Comparison of ENCODE assay signal across 28 cellular contexts in genomic region chr19:52451241-52451640, GRCh38. TPM values are rescaled to one million over a fixed set of nuclear protein-coding genes. Genes with fewer than 3 reads are reported as not detected.
"Had no signal": no experiment of that assay in that cellular context is flagged by ENCODE, and none has a peak within 500 bp of the region (broad histone marks: within the 10 kb centered on the region; RNA-seq: fewer than 3 reads in every experiment).

No MANE protein-coding gene starts in this region.

- H3K27me3 ChIP-seq: ovary, right atrium auricular region, tibial artery had no signal

- FAIRE-seq: TTC549, urothelium cell line had no signal

- H3K27ac ChIP-seq: heart left ventricle, ovary, prostate gland, right atrium auricular region, tibial artery, WERI-Rb-1 had no signal

- H3K27ac Mint-ChIP-seq: activated CD8-positive, alpha-beta T cell treated with anti-CD3 and anti-CD28 coated beads, Interleukin-2, amount 10 ng/mL, durations not matched to agents 7 days and 5 days; activated naive CD8-positive, alpha-beta T cell treated with anti-CD3 and anti-CD28 coated beads, Interleukin-2, amount 10 ng/mL, durations not matched to agents 7 days and 5 days; endodermal cell; naive thymus-derived CD4-positive, alpha-beta T cell; stimulated activated naive CD8-positive, alpha-beta T cell treated with anti-CD3 and anti-CD28 coated beads, Interleukin-15, Interleukin-2, amounts not matched to agents 100 ng/mL and 50 ng/mL, for 24 hours had no signal

- H3K36me3 ChIP-seq: ovary, prostate gland had no signal

- H3K4me1 ChIP-seq: prostate gland had no signal

- DNase-seq: activated CD4-positive, alpha-beta T cell treated with anti-CD3 and anti-CD28 coated beads, Interleukin-2, amount 50 U/mL, for 1 hour; activated CD4-positive, CD25-positive, alpha-beta regulatory T cell treated with anti-CD3 and anti-CD28 coated beads, Interleukin-2, amount 50 U/mL, for 72 hours; activated CD8-positive, alpha-beta T cell treated with anti-CD3 and anti-CD28 coated beads, Interleukin-2, amount 10 ng/mL, durations not matched to agents 7 days and 5 days; activated gamma-delta T cell treated with Interleukin-2 at 50 U/mL for 16 hours; activated naive CD8-positive, alpha-beta T cell treated with anti-CD3 and anti-CD28 coated beads, Interleukin-2, amount 10 ng/mL, durations not matched to agents 7 days and 5 days; amygdala; cerebellar nuclear complex; cortex of kidney; endodermal cell; heart left ventricle; islet precursor cell; left cardiac atrium; naive thymus-derived CD4-positive, alpha-beta T cell; ovary; stimulated activated CD4-positive, alpha-beta T cell treated with anti-CD3 and anti-CD28 coated beads, Interleukin-1b, Interleukin-23, amount 100 ng/mL, for 48 hours; substantia nigra; T-helper 1 cell; tibial artery; WERI-Rb-1 had no signal

- H3K9me3 ChIP-seq: prostate gland had no signal

- H3K4me3 ChIP-seq: heart left ventricle, lung, ovary, prostate gland, right atrium auricular region, tibial artery had no signal

- H3K4me3 Mint-ChIP-seq: activated CD8-positive, alpha-beta T cell treated with anti-CD3 and anti-CD28 coated beads, Interleukin-2, amount 10 ng/mL, durations not matched to agents 7 days and 5 days; activated naive CD8-positive, alpha-beta T cell treated with anti-CD3 and anti-CD28 coated beads, Interleukin-2, amount 10 ng/mL, durations not matched to agents 7 days and 5 days; endodermal cell; stimulated activated naive CD8-positive, alpha-beta T cell treated with anti-CD3 and anti-CD28 coated beads, Interleukin-15, Interleukin-2, amounts not matched to agents 100 ng/mL and 50 ng/mL, for 24 hours had no signal

- ATAC-seq: activated CD8-positive, alpha-beta T cell treated with anti-CD3 and anti-CD28 coated beads, Interleukin-2, amount 10 ng/mL, durations not matched to agents 7 days and 5 days; left cardiac atrium; naive thymus-derived CD4-positive, alpha-beta T cell had no signal

- H3K4me1 Mint-ChIP-seq: endodermal cell had no signal

- H3K27me3 Mint-ChIP-seq: activated naive CD8-positive, alpha-beta T cell treated with anti-CD3 and anti-CD28 coated beads, Interleukin-2, amount 10 ng/mL, durations not matched to agents 7 days and 5 days had no signal

RNA-seq across cellular contexts. Expression of gene ZNF534, which starts 22.3 kb away (rescaled TPM):
- total RNA-seq: activated CD8-positive, alpha-beta T cell treated with anti-CD3 and anti-CD28 coated beads, Interleukin-2, amount 10 ng/mL, durations not matched to agents 7 days and 5 days; activated naive CD8-positive, alpha-beta T cell treated with anti-CD3 and anti-CD28 coated beads, Interleukin-2, amount 10 ng/mL, durations not matched to agents 7 days and 5 days; fibroblast of villous mesenchyme; mesenteric fat pad; mucosa of gallbladder had no signal
